In the genomic region with DNA sequence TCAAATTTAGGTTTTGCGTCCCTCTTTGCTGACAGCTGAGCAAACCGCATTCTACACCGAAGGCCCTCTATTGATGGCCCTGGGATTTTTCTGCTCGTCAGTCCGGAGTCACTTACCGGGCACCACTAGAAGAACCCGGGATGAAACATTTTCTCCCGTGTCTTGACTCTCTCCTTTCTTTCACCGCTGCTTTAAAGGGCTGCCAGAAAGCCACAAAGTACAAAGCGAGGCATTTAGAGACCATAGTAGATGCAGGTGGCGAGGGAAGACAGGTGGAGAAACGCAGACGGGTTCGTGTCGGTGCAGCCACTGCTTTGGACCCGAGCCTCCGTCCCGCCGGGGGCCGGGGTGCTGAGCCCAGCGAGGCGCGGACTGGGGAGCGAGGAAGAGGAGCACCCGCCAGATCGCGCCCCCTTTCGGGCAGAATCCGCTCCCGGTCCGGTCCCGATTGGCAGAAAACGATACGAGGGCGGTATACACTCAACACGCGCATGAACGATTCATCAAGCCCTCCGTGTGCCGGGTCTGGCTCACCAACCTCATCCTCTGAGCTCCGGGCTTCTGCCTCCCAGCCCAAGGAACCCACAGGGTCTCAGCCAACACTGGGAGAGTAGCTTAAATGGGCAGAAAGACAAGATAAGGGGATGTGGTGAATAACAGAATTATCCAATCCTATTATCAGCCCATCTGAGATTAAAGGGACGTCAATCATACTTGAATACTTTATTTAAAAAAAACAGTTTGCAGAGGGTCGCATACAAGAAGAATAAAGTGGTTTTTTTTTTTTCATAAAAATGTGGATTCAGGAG, we compare ENCODE assay signal across 1 cellular context.
A peak's percentile ranks its signal among the peaks of the same experiment; 100 is the strongest.
TF ChIP-seq lines count a peak whose summit lies in the region.

No MANE protein-coding gene starts in this region.

TF ChIP-seq in HEK293, 187 proteins besides CTCF, POLR2A, EP300 and RAD21 (continued from another document and continues in another):
- TF ChIP-seq, protein P1, sequence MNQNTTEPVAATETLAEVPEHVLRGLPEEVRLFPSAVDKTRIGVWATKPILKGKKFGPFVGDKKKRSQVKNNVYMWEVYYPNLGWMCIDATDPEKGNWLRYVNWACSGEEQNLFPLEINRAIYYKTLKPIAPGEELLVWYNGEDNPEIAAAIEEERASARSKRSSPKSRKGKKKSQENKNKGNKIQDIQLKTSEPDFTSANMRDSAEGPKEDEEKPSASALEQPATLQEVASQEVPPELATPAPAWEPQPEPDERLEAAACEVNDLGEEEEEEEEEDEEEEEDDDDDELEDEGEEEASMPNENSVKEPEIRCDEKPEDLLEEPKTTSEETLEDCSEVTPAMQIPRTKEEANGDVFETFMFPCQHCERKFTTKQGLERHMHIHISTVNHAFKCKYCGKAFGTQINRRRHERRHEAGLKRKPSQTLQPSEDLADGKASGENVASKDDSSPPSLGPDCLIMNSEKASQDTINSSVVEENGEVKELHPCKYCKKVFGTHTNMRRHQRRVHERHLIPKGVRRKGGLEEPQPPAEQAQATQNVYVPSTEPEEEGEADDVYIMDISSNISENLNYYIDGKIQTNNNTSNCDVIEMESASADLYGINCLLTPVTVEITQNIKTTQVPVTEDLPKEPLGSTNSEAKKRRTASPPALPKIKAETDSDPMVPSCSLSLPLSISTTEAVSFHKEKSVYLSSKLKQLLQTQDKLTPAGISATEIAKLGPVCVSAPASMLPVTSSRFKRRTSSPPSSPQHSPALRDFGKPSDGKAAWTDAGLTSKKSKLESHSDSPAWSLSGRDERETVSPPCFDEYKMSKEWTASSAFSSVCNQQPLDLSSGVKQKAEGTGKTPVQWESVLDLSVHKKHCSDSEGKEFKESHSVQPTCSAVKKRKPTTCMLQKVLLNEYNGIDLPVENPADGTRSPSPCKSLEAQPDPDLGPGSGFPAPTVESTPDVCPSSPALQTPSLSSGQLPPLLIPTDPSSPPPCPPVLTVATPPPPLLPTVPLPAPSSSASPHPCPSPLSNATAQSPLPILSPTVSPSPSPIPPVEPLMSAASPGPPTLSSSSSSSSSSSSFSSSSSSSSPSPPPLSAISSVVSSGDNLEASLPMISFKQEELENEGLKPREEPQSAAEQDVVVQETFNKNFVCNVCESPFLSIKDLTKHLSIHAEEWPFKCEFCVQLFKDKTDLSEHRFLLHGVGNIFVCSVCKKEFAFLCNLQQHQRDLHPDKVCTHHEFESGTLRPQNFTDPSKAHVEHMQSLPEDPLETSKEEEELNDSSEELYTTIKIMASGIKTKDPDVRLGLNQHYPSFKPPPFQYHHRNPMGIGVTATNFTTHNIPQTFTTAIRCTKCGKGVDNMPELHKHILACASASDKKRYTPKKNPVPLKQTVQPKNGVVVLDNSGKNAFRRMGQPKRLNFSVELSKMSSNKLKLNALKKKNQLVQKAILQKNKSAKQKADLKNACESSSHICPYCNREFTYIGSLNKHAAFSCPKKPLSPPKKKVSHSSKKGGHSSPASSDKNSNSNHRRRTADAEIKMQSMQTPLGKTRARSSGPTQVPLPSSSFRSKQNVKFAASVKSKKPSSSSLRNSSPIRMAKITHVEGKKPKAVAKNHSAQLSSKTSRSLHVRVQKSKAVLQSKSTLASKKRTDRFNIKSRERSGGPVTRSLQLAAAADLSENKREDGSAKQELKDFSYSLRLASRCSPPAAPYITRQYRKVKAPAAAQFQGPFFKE (tag by site-specific recombination; IDR thresholded peaks at IDR 0.05; ENCODE audit: borderline replicate concordance): no peak
- TF ChIP-seq ZNF211 (tag by site-specific recombination; IDR thresholded peaks at IDR 0.05; ENCODE audit: low read depth): no peak
- TF ChIP-seq ZNF843 (tag by site-specific recombination; IDR thresholded peaks at IDR 0.05): no peak
- TF ChIP-seq ZSCAN23 (tag by site-specific recombination; IDR thresholded peaks at IDR 0.05): no peak; the same call in 1 of the 2 replicates
- TF ChIP-seq REPIN1 (tag by site-specific recombination; IDR thresholded peaks at IDR 0.05; ENCODE audit: low read depth): no peak
- no peak for TF ChIP-seq ZNF16 (tag by site-specific recombination; IDR thresholded peaks at IDR 0.05; ENCODE audit: low read depth)
- no peak for TF ChIP-seq ZNF202 (tag by site-specific recombination; IDR thresholded peaks at IDR 0.05; ENCODE audit: borderline replicate concordance)
- no peak for TF ChIP-seq ZNF184 (tag by site-specific recombination; IDR thresholded peaks at IDR 0.05)
- TF ChIP-seq MYNN (tag by site-specific recombination; IDR thresholded peaks at IDR 0.05; ENCODE audit: borderline replicate concordance): no peak
- TF ChIP-seq KLF7 (tag by site-specific recombination; IDR thresholded peaks at IDR 0.05; ENCODE audit: borderline replicate concordance): no peak
- no peak for TF ChIP-seq ZNF670 (tag by site-specific recombination; IDR thresholded peaks at IDR 0.05; ENCODE audit: low read depth)
- TF ChIP-seq, protein P2, sequence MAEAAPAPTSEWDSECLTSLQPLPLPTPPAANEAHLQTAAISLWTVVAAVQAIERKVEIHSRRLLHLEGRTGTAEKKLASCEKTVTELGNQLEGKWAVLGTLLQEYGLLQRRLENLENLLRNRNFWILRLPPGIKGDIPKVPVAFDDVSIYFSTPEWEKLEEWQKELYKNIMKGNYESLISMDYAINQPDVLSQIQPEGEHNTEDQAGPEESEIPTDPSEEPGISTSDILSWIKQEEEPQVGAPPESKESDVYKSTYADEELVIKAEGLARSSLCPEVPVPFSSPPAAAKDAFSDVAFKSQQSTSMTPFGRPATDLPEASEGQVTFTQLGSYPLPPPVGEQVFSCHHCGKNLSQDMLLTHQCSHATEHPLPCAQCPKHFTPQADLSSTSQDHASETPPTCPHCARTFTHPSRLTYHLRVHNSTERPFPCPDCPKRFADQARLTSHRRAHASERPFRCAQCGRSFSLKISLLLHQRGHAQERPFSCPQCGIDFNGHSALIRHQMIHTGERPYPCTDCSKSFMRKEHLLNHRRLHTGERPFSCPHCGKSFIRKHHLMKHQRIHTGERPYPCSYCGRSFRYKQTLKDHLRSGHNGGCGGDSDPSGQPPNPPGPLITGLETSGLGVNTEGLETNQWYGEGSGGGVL (tag by site-specific recombination; IDR thresholded peaks at IDR 0.05): peak; percentile 48
- no peak for TF ChIP-seq ZNF830 (tag by site-specific recombination; IDR thresholded peaks at IDR 0.05; ENCODE audit: low read depth)
- TF ChIP-seq ZNF76 (tag by site-specific recombination; IDR thresholded peaks at IDR 0.05; ENCODE audit: borderline replicate concordance, low read depth): peak; percentile 12; the same call in 1 of the 2 replicates
- TF ChIP-seq GLIS2 (tag by site-specific recombination; IDR thresholded peaks at IDR 0.05): peak; percentile 72
- TF ChIP-seq, protein P3, sequence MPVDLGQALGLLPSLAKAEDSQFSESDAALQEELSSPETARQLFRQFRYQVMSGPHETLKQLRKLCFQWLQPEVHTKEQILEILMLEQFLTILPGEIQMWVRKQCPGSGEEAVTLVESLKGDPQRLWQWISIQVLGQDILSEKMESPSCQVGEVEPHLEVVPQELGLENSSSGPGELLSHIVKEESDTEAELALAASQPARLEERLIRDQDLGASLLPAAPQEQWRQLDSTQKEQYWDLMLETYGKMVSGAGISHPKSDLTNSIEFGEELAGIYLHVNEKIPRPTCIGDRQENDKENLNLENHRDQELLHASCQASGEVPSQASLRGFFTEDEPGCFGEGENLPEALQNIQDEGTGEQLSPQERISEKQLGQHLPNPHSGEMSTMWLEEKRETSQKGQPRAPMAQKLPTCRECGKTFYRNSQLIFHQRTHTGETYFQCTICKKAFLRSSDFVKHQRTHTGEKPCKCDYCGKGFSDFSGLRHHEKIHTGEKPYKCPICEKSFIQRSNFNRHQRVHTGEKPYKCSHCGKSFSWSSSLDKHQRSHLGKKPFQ (tag by site-specific recombination; IDR thresholded peaks at IDR 0.05): no peak
- TF ChIP-seq ZNF302 (tag by site-specific recombination; IDR thresholded peaks at IDR 0.05; ENCODE audit: low read depth): no peak
- TF ChIP-seq ZNF423 (tag by site-specific recombination; IDR thresholded peaks at IDR 0.05): peak; percentile 54; the same call in 1 of the 2 replicates
- TF ChIP-seq HOXA7 (CRISPR knock-in tag; IDR thresholded peaks at IDR 0.05; ENCODE audit: borderline replicate concordance): no peak
- TF ChIP-seq, protein P4, sequence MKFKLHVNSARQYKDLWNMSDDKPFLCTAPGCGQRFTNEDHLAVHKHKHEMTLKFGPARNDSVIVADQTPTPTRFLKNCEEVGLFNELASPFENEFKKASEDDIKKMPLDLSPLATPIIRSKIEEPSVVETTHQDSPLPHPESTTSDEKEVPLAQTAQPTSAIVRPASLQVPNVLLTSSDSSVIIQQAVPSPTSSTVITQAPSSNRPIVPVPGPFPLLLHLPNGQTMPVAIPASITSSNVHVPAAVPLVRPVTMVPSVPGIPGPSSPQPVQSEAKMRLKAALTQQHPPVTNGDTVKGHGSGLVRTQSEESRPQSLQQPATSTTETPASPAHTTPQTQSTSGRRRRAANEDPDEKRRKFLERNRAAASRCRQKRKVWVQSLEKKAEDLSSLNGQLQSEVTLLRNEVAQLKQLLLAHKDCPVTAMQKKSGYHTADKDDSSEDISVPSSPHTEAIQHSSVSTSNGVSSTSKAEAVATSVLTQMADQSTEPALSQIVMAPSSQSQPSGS (tag by site-specific recombination; IDR thresholded peaks at IDR 0.05; ENCODE audit: low read depth): no peak
- no peak for TF ChIP-seq ZNF791 (tag by site-specific recombination; IDR thresholded peaks at IDR 0.05)
- no peak for TF ChIP-seq HOXC10 (CRISPR knock-in tag; IDR thresholded peaks at IDR 0.05)
- TF ChIP-seq, protein P5, sequence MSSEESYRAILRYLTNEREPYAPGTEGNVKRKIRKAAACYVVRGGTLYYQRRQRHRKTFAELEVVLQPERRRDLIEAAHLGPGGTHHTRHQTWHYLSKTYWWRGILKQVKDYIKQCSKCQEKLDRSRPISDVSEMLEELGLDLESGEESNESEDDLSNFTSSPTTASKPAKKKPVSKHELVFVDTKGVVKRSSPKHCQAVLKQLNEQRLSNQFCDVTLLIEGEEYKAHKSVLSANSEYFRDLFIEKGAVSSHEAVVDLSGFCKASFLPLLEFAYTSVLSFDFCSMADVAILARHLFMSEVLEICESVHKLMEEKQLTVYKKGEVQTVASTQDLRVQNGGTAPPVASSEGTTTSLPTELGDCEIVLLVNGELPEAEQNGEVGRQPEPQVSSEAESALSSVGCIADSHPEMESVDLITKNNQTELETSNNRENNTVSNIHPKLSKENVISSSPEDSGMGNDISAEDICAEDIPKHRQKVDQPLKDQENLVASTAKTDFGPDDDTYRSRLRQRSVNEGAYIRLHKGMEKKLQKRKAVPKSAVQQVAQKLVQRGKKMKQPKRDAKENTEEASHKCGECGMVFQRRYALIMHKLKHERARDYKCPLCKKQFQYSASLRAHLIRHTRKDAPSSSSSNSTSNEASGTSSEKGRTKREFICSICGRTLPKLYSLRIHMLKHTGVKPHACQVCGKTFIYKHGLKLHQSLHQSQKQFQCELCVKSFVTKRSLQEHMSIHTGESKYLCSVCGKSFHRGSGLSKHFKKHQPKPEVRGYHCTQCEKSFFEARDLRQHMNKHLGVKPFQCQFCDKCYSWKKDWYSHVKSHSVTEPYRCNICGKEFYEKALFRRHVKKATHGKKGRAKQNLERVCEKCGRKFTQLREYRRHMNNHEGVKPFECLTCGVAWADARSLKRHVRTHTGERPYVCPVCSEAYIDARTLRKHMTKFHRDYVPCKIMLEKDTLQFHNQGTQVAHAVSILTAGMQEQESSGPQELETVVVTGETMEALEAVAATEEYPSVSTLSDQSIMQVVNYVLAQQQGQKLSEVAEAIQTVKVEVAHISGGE (tag by site-specific recombination; conservative IDR thresholded peaks at IDR 0.05; ENCODE audit: low read depth): peak; percentile 84
- TF ChIP-seq, protein P6, sequence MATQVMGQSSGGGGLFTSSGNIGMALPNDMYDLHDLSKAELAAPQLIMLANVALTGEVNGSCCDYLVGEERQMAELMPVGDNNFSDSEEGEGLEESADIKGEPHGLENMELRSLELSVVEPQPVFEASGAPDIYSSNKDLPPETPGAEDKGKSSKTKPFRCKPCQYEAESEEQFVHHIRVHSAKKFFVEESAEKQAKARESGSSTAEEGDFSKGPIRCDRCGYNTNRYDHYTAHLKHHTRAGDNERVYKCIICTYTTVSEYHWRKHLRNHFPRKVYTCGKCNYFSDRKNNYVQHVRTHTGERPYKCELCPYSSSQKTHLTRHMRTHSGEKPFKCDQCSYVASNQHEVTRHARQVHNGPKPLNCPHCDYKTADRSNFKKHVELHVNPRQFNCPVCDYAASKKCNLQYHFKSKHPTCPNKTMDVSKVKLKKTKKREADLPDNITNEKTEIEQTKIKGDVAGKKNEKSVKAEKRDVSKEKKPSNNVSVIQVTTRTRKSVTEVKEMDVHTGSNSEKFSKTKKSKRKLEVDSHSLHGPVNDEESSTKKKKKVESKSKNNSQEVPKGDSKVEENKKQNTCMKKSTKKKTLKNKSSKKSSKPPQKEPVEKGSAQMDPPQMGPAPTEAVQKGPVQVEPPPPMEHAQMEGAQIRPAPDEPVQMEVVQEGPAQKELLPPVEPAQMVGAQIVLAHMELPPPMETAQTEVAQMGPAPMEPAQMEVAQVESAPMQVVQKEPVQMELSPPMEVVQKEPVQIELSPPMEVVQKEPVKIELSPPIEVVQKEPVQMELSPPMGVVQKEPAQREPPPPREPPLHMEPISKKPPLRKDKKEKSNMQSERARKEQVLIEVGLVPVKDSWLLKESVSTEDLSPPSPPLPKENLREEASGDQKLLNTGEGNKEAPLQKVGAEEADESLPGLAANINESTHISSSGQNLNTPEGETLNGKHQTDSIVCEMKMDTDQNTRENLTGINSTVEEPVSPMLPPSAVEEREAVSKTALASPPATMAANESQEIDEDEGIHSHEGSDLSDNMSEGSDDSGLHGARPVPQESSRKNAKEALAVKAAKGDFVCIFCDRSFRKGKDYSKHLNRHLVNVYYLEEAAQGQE (tag by site-specific recombination; IDR thresholded peaks at IDR 0.05): no peak
- TF ChIP-seq ZNF350 (tag by site-specific recombination; IDR thresholded peaks at IDR 0.05): no peak
- no peak for TF ChIP-seq SETDB1 (IDR thresholded peaks at IDR 0.05; ENCODE audit: insufficient read length, low read length)
- no peak for TF ChIP-seq ZBTB1 (tag by site-specific recombination; IDR thresholded peaks at IDR 0.05)
- TF ChIP-seq GFI1B (tag by site-specific recombination; IDR thresholded peaks at IDR 0.05): no peak
- TF ChIP-seq ZSCAN16 (tag by site-specific recombination; IDR thresholded peaks at IDR 0.05): no peak; the same call in 1 of the 2 replicates
- no peak for TF ChIP-seq ZNF223 (tag by site-specific recombination; IDR thresholded peaks at IDR 0.05)
- TF ChIP-seq ZNF624 (tag by site-specific recombination; IDR thresholded peaks at IDR 0.05): no peak
- TF ChIP-seq, protein P7, sequence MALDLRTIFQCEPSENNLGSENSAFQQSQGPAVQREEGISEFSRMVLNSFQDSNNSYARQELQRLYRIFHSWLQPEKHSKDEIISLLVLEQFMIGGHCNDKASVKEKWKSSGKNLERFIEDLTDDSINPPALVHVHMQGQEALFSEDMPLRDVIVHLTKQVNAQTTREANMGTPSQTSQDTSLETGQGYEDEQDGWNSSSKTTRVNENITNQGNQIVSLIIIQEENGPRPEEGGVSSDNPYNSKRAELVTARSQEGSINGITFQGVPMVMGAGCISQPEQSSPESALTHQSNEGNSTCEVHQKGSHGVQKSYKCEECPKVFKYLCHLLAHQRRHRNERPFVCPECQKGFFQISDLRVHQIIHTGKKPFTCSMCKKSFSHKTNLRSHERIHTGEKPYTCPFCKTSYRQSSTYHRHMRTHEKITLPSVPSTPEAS (tag by site-specific recombination; IDR thresholded peaks at IDR 0.05): no peak
